10 cellular contexts compared by ENCODE assay signal in the genomic region with DNA sequence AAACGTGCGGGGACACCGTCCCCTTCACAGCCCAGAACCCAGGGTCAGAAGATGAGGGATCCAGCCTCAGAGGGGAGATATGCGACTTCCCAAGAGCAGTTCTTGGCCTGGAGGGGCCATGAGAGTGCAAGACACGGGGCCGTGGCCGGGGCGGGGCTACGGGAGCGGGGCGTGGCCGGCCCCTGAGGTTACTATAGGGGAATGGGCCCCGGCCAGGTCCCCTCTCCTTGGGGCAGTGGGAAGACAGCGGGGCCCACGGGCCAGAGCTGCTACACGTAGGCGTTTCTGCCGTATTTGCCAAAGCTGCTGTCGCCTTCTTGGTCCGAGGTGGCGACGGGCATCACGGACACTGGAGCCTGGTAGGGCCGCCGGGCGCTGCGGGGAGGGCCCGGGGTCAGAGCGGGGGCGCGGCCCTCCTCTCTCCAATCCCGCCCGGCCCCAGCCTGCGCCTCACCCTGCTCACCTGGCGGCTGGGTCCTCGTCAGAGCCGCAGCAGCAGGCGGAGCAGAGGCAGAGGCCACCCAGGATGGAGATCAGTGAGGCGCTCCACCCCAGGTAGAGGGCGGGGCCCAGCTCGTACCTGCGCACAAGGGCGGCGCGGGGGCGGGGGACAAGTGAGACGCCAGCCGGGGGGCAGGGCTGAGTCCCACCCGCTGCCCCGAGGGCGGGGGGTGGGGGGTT. TPM values are rescaled to one million over a fixed set of nuclear protein-coding genes. Genes with fewer than 3 reads are reported as not detected.
DNase-seq lines count a peak whose midpoint lies in the region; ATAC-seq and TF ChIP-seq lines count a peak whose summit lies in the region.
"Had no signal": no experiment of that assay in that cellular context is flagged by ENCODE, and none has a peak within 500 bp of the region (broad histone marks: within the 10 kb centered on the region; RNA-seq: fewer than 3 reads in every experiment).

No MANE protein-coding gene starts in this region.

- ATAC-seq in natural killer cell treated with Interleukin-12 subunit alpha and Interleukin-12 subunit beta and Interleukin-15 and Interleukin-18, amount 100 ng/mL, for 72 hours: no peak
- ATAC-seq in GM18520 (IDR thresholded peaks at IDR 0.05; ENCODE audit: unreplicated experiment): no peak

- TF ChIP-seq POLR2A in stomach (IDR thresholded peaks at IDR 0.05): no peak

- 9 to 41% (median 19%) methylated on average over 4 to 51 of the region's 51 CpGs for WGBS in stomach, 5 donors

- no peaks in the 10 kb centered on the region for H3K27me3 Mint-ChIP-seq in natural killer cell treated with Interleukin-12 subunit alpha and Interleukin-12 subunit beta and Interleukin-15 and Interleukin-18, amount 100 ng/mL, for 72 hours

- H3K27ac Mint-ChIP-seq in natural killer cell treated with Interleukin-12 subunit alpha and Interleukin-12 subunit beta and Interleukin-15 and Interleukin-18, amount 100 ng/mL, for 72 hours: no peak overlapping the region

- peaks cover 21 to 66% (median 41%) of the 10 kb centered on the region in 4 donors for H3K4me1 ChIP-seq in stomach

- TF ChIP-seq CTCF in astrocyte of the cerebellum (IDR thresholded peaks at IDR 0.05; ENCODE audit: low read depth, low read length, missing control alignments): no peak
- no peak for TF ChIP-seq CTCF in stomach (IDR thresholded peaks at IDR 0.05)

- H3K4me1 Mint-ChIP-seq in natural killer cell treated with Interleukin-12 subunit alpha and Interleukin-12 subunit beta and Interleukin-15 and Interleukin-18, amount 100 ng/mL, for 72 hours (ENCODE audit: low read depth in 2 of 2): peaks cover 5 to 6% of the 10 kb centered on the region in 2 donors

- H3K4me3 ChIP-seq in astrocyte of the cerebellum (ENCODE audit: low read depth, low read length) (peak overlapping the region; percentile 14), stomach (peak overlapping the region; percentile 34 to 52 (median 36))

- DNase-seq in NCI-H1048 (lab: John Stamatoyannopoulos, UW) (peak; percentile 24), astrocyte of the cerebellum (ENCODE audit: low read depth) (no peak), iPS-NIHi11 (ENCODE audit: low spot score) (peak; percentile 88), stomach (peak; percentile 80), Kasumi-1 (lab: John Stamatoyannopoulos, UW) (no peak), NCI-H1694 (lab: John Stamatoyannopoulos, UW) (no peak)
- DNase-seq in natural killer cell treated with Interleukin-12 subunit alpha and Interleukin-12 subunit beta and Interleukin-15 and Interleukin-18, amount 100 ng/mL, for 72 hours (ENCODE audit: low spot score): no peak

- no peaks in the 10 kb centered on the region for H3K9me3 ChIP-seq in stomach

- H3K36me3 Mint-ChIP-seq in natural killer cell treated with Interleukin-12 subunit alpha and Interleukin-12 subunit beta and Interleukin-15 and Interleukin-18, amount 100 ng/mL, for 72 hours: no peaks in the 10 kb centered on the region

- H3K9me3 Mint-ChIP-seq in natural killer cell treated with Interleukin-12 subunit alpha and Interleukin-12 subunit beta and Interleukin-15 and Interleukin-18, amount 100 ng/mL, for 72 hours: no peaks in the 10 kb centered on the region

- intact Hi-C loops in stomach (cut with DNase I; ENCODE audit: low total_unique reads): no loop called here

- no peak for TF ChIP-seq EP300 in stomach (IDR thresholded peaks at IDR 0.05)

- peaks cover 10 to 52% (median 39%) of the 10 kb centered on the region in 4 donors for H3K36me3 ChIP-seq in stomach

- H3K4me3 Mint-ChIP-seq in natural killer cell treated with Interleukin-12 subunit alpha and Interleukin-12 subunit beta and Interleukin-15 and Interleukin-18, amount 100 ng/mL, for 72 hours: no peak overlapping the region

- no peaks in the 10 kb centered on the region for H3K27me3 ChIP-seq in stomach

- in situ Hi-C loops in astrocyte of the cerebellum (cut with HindIII; ENCODE audit: low sequenced_read_pairs): no loop called here

- H3K27ac ChIP-seq in stomach: peak overlapping the region; percentile 78 to 87 (median 84)
- H3K27ac ChIP-seq: HL-60 had no signal

RNA-seq across cellular contexts. Expression of gene CLDN15, which starts 5.3 kb away (rescaled TPM):
- 100 to 1,000 TPM in 1 of 5 donors, 10 to 100 TPM in 2, 1 to 10 TPM in 2; 1.2 to 131 (median 17.0) TPM for total RNA-seq in stomach
- polyA plus RNA-seq in stomach: 1 to 10 TPM; 4.2 to 7.6 (median 4.4) TPM
- total RNA-seq in natural killer cell treated with Interleukin-12 subunit alpha and Interleukin-12 subunit beta and Interleukin-15 and Interleukin-18, amount 100 ng/mL, for 72 hours: 10 to 100 TPM; 16.6 to 34.0 TPM

RNA-seq across cellular contexts. Expression of gene FIS1, which starts 12.6 kb away (rescaled TPM):
- 100 to 1,000 TPM in 4 of 5 donors, 10 to 100 TPM in 1; 72.4 to 245 (median 192) TPM for total RNA-seq in stomach
- polyA plus RNA-seq in stomach: 100 to 1,000 TPM; 193 to 329 (median 284) TPM
- 100 to 1,000 TPM in 1 of 2 donors, 10 to 100 TPM in 1; 93.1 to 102 TPM for total RNA-seq in natural killer cell treated with Interleukin-12 subunit alpha and Interleukin-12 subunit beta and Interleukin-15 and Interleukin-18, amount 100 ng/mL, for 72 hours

RNA-seq across cellular contexts. Expression of gene ZNHIT1, which starts 14.3 kb away (rescaled TPM):
- 100 to 1,000 TPM in 2 of 5 donors, 10 to 100 TPM in 3; 22.8 to 170 (median 61.3) TPM for total RNA-seq in stomach
- polyA plus RNA-seq in stomach: 100 to 1,000 TPM; 117 to 169 (median 165) TPM
- total RNA-seq in natural killer cell treated with Interleukin-12 subunit alpha and Interleukin-12 subunit beta and Interleukin-15 and Interleukin-18, amount 100 ng/mL, for 72 hours: 10 to 100 TPM; 57.6 to 57.8 TPM

RNA-seq across cellular contexts. Expression of gene PLOD3, which starts 14.9 kb away (rescaled TPM):
- 100 to 1,000 TPM in 1 of 5 donors, 10 to 100 TPM in 4; 23.1 to 260 (median 46.7) TPM for total RNA-seq in stomach
- 10 to 100 TPM; 12.4 to 32.4 (median 30.1) TPM for polyA plus RNA-seq in stomach
- 10 to 100 TPM; 66.2 to 72.3 TPM for total RNA-seq in natural killer cell treated with Interleukin-12 subunit alpha and Interleukin-12 subunit beta and Interleukin-15 and Interleukin-18, amount 100 ng/mL, for 72 hours

RNA-seq across cellular contexts. Expression of gene MOGAT3, which starts 31.4 kb away (rescaled TPM):
- 1 to 10 TPM in 2 of 5 donors, not detected in 3; 1.7 to 2.3 TPM for total RNA-seq in stomach
- not detected for polyA plus RNA-seq in stomach
- total RNA-seq in natural killer cell treated with Interleukin-12 subunit alpha and Interleukin-12 subunit beta and Interleukin-15 and Interleukin-18, amount 100 ng/mL, for 72 hours: not detected
- total RNA-seq: dermis microvascular lymphatic vessel endothelial cell had no signal

Comparison
In these comparisons a context has a peak if more than half of its experiments do, and no peak if none do; other contexts are left out.
1. DNase-seq: peak in NCI-H1048 (single experiment), iPS-NIHi11 (single experiment) and stomach (single experiment); none in astrocyte of the cerebellum (single experiment), Kasumi-1 (0 of 2), natural killer cell treated with Interleukin-12 subunit alpha and Interleukin-12 subunit beta and Interleukin-15 and Interleukin-18, amount 100 ng/mL, for 72 hours (single experiment) and NCI-H1694 (single experiment).